ENCODE assay signal across 12 cellular contexts in the genomic region with DNA sequence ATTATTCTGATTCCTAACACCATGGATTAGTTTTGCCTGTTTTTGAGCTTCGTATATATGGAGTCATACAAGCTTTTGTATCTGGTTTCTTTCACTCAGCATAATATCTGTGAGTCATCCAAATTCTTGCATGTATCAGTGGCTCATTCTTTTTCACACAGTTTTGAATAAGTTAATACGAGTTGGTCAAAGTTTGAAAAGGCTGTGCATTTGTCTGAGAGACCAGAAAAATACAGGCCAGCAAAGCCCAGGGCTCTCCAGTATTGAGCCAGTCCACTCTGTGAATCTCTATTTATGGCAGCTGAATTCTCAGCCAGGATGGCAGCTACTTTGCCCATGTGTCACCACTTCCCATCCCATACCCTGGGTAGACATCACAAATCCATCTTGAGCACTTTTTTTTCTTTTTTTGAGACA. TPM values are rescaled to one million over a fixed set of nuclear protein-coding genes. Genes with fewer than 3 reads are reported as not detected.
DNase-seq lines count a peak whose midpoint lies in the region; ATAC-seq and TF ChIP-seq lines count a peak whose summit lies in the region.
"Had no signal": no experiment of that assay in that cellular context is flagged by ENCODE, and none has a peak within 500 bp of the region (broad histone marks: within the 10 kb centered on the region; RNA-seq: fewer than 3 reads in every experiment).

No MANE protein-coding gene starts in this region.

- no peaks in the 10 kb centered on the region for H3K27me3 ChIP-seq in GM23248 (replicated peaks; ENCODE audit: insufficient read depth)

- no peaks in the 10 kb centered on the region for H3K9me2 ChIP-seq in GM23248 (ENCODE audit: insufficient read depth)

- no peaks in the 10 kb centered on the region for H4K20me1 ChIP-seq in GM23248 (ENCODE audit: insufficient read depth)

- WGBS in GM23248 (ENCODE audit: low coverage in 1 of 2, low lambda C conversion rate in 2 of 2, missing lambda C conversion rate in 2 of 2), 2 experiments = 0 to 4% methylated on average over 2 of the region's 2 CpGs

- no peaks in the 10 kb centered on the region for H3K9me3 ChIP-seq in GM23248 (ENCODE audit: low read depth)

- peak; percentile 88 for DNase-seq in GM23248
- DNase-seq in SW 1271 (lab: John Stamatoyannopoulos, UW) = peak; percentile 72 to 81
- DNase-seq in fibroblast of pulmonary artery (ENCODE audit: low read depth) = peak; percentile 80
- peak; percentile 68 for DNase-seq in retinal pigment epithelial cell (ENCODE audit: low read depth)
- DNase-seq in caudate nucleus (lab: John Stamatoyannopoulos, UW) = no peak
- DNase-seq in NCI-H1092 treated with DMSO at 0.1 percent for 48 hours (lab: John Stamatoyannopoulos, UW) = no peak
- DNase-seq: amygdala; glutamatergic neuron; NCI-H446 treated with DMSO at 0.1 percent for 48 hours; stimulated activated naive CD4-positive, alpha-beta T cell treated with Interleukin-2 at 50 U/mL for 16 hours had no signal

- in situ Hi-C loops in GM23248 (cut with MboI) = no loop called here

- peaks cover 23% of the 10 kb centered on the region for H3F3A ChIP-seq in GM23248 (ENCODE audit: insufficient read depth)

- no peak for TF ChIP-seq CTCF in fibroblast of pulmonary artery (IDR thresholded peaks at IDR 0.05; ENCODE audit: low read length, missing control alignments)
- no peak for TF ChIP-seq CTCF in retinal pigment epithelial cell (conservative IDR thresholded peaks at IDR 0.05; ENCODE audit: low read depth, low read length)

- H3K9ac ChIP-seq in GM23248 = peak overlapping the region; percentile 60

- H3K4me2 ChIP-seq in GM23248 (ENCODE audit: unreplicated experiment) = peak overlapping the region; percentile 54

- H3K4me3 ChIP-seq in GM23248 (peak overlapping the region; percentile 34; the same call in 1 of the 2 replicates), fibroblast of pulmonary artery (replicated peaks; ENCODE audit: low read depth, low read length) (no peak overlapping the region), retinal pigment epithelial cell (ENCODE audit: low read length) (no peak overlapping the region)

- ATAC-seq in HG02588 (IDR thresholded peaks at IDR 0.05; ENCODE audit: unreplicated experiment) (no peak), GM19452 (IDR thresholded peaks at IDR 0.05; ENCODE audit: unreplicated experiment) (no peak)

- H3K27ac ChIP-seq in GM23248 (peak overlapping the region; percentile 79), caudate nucleus (ENCODE audit: low read depth, low read length) (no peak overlapping the region)

- H3K4me1 ChIP-seq in GM23248 (ENCODE audit: insufficient read depth) = peaks cover 14% of the 10 kb centered on the region

- no peaks in the 10 kb centered on the region for H3K79me2 ChIP-seq in GM23248 (ENCODE audit: insufficient read depth)

- peak overlapping the region; percentile 77 for H2AFZ ChIP-seq in GM23248

- H3K36me3 ChIP-seq in GM23248 (ENCODE audit: low read depth) = no peaks in the 10 kb centered on the region

RNA-seq across cellular contexts. Expression of gene CHMP4B, which starts 7.2 kb away (rescaled TPM):
- 35.3 and 48.2 TPM in 2 replicates for total RNA-seq in GM23248 (2014; rRNA removed; shearing (Covaris generic))
- 4.7 and 5.5 TPM in 2 replicates for polyA plus RNA-seq in GM23248 (2016; fragmentation: Nextera tagmentation; extraction: Ambion mirVana)

Comparison
In these comparisons a context has a peak if more than half of its experiments do, and no peak if none do; other contexts are left out.
1. DNase-seq: peak in GM23248 (single experiment), SW 1271 (2 of 2), fibroblast of pulmonary artery (single experiment) and retinal pigment epithelial cell (single experiment); none in caudate nucleus (0 of 61) and NCI-H1092 treated with DMSO at 0.1 percent for 48 hours (single experiment).